In the genomic region with DNA sequence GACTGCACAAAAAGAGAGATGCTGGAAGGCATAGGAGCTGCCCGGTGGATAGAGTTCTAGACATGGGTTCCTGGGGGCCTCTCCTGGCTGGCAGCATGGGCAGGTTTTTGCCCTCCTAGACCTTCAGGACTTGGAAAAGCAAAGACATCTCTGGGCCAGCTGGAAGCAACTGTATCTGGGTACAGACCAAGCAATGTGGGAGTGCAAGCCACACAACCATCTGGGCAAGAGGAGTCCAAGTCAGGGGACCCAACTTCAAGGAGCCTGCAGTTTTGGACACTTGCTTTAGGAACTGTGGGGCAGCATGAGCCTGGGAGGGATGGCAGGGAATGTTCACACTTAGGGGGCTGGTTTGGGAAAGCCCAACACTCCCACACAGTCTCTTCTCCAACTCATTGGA, we compare ENCODE assay signal across 25 cellular contexts.
"Had no signal": no experiment of that assay in that cellular context is flagged by ENCODE, and none has a peak within 500 bp of the region (broad histone marks: within the 10 kb centered on the region; RNA-seq: fewer than 3 reads in every experiment).

No MANE protein-coding gene starts in this region.

- H3K27ac ChIP-seq: ascending aorta, cardiac muscle cell, WERI-Rb-1 had no signal

- H3K27me3 ChIP-seq: ascending aorta, cardiac muscle cell had no signal

- ATAC-seq: Panc1, SK-N-SH treated with all-trans-retinoic acid at 6 μM for 48 hours, T-cell, T-helper 17 cell had no signal

- H3K36me3 ChIP-seq: ascending aorta, cardiac muscle cell, WERI-Rb-1 had no signal

- DNase-seq: activated CD4-positive, alpha-beta memory T cell treated with anti-CD3 and anti-CD28 coated beads, Interleukin-2, amount 10 ng/mL, durations not matched to agents 7 days and 5 days; activated CD4-positive, alpha-beta T cell treated with anti-CD3 and anti-CD28 coated beads for 1 hour; activated CD4-positive, alpha-beta T cell treated with anti-CD3 and anti-CD28 coated beads for 48 hours; activated CD4-positive, CD25-positive, alpha-beta regulatory T cell; activated effector memory CD4-positive, alpha-beta T cell treated with Interleukin-2 at 50 U/mL for 16 hours; activated naive CD4-positive, alpha-beta T cell treated with anti-CD3 and anti-CD28 coated beads, Interleukin-2, amount 50 U/mL, for 16 hours; activated naive CD8-positive, alpha-beta T cell treated with anti-CD3 and anti-CD28 coated beads, Interleukin-2, amount 10 ng/mL, durations not matched to agents 7 days and 5 days; activated T-cell treated with anti-CD3 and anti-CD28 coated beads, Interleukin-2, amount 50 U/mL, for 48 hours; amygdala; MM.1S; MV-4-11; NCI-H1092; NCI-H1436 treated with DMSO at 0.1 percent for 48 hours; NCI-H1694 treated with DMSO at 0.1 percent for 48 hours; NCI-H2029; NCI-H345; NCI-H524 treated with DMSO at 0.1 percent for 48 hours; SHP77 treated with DMSO at 0.1 percent for 48 hours; T-cell; T-helper 17 cell; WERI-Rb-1 had no signal

- H3K9me3 ChIP-seq: ascending aorta had no signal

- H3K4me3 ChIP-seq: ascending aorta, cardiac muscle cell had no signal
